In genomic region chr18:13381331-13381730, GRCh38 we compare ENCODE assay signal across 9 cellular contexts.
DNase-seq lines count a peak whose midpoint lies in the region; ATAC-seq and TF ChIP-seq lines count a peak whose summit lies in the region.
"Had no signal": no experiment of that assay in that cellular context is flagged by ENCODE, and none has a peak within 500 bp of the region (broad histone marks: within the 10 kb centered on the region; RNA-seq: fewer than 3 reads in every experiment).

No MANE protein-coding gene starts in this region.

- H3K4me3 ChIP-seq in gastroesophageal sphincter (peak overlapping the region in 1 of 2 donors; percentile 35), skeletal muscle tissue (ENCODE audit: low read length in 3 of 3) (peak overlapping the region; percentile 26 to 53 (median 34))

- TF ChIP-seq EP300 in gastroesophageal sphincter (IDR thresholded peaks at IDR 0.05), result no peak

- H3K27ac ChIP-seq in gastroesophageal sphincter (peak overlapping the region; percentile 76 to 86 (median 82)), skeletal muscle tissue (ENCODE audit: low read depth, low read length) (peak overlapping the region; percentile 82)

- H3K9ac ChIP-seq in skeletal muscle tissue (ENCODE audit: low read depth in 1 of 3, low read length in 3 of 3), result peak overlapping the region in 1 of 3 donors; percentile 41

- POLR2A ChIA-PET in activated CD4-positive, alpha-beta memory T cell treated with anti-CD3 and anti-CD28 coated beads, Interleukin-2, amount 10 ng/mL, durations not matched to agents 7 days and 5 days (lab: Charles Lee), result interaction anchor here (0.7 to 1.1 kb wide), 3 partner anchors 116 to 187 kb away, joined by 3 to 4 read pairs (median 3); no protein-coding TSS in a partner anchor

- H3K36me3 Mint-ChIP-seq in activated CD4-positive, alpha-beta memory T cell treated with anti-CD3 and anti-CD28 coated beads, Interleukin-2, amount 10 ng/mL, durations not matched to agents 7 days and 5 days (ENCODE audit: low read depth), result no peaks in the 10 kb centered on the region

- no peak for ATAC-seq in gastroesophageal sphincter

- no peaks in the 10 kb centered on the region for H3K27me3 ChIP-seq in gastroesophageal sphincter
- H3K27me3 ChIP-seq in skeletal muscle tissue (ENCODE audit: control insufficient read depth in 3 of 3, insufficient read depth in 3 of 3, low read length in 3 of 3), result no peaks in the 10 kb centered on the region

- H3K9me3 Mint-ChIP-seq in activated CD4-positive, alpha-beta memory T cell treated with anti-CD3 and anti-CD28 coated beads, Interleukin-2, amount 10 ng/mL, durations not matched to agents 7 days and 5 days, result no peaks in the 10 kb centered on the region

- TF ChIP-seq POLR2A in gastroesophageal sphincter (IDR thresholded peaks at IDR 0.05), result no peak

- WGBS in gastroesophageal sphincter (ENCODE audit: low coverage in 1 of 2), 2 donors, result 57% methylated on average over 6 of the region's 9 CpGs; no CpG with 5 or more reads in 1 of the 2 donors

- H3K36me3 ChIP-seq in gastroesophageal sphincter (no peaks in the 10 kb centered on the region), skeletal muscle tissue (ENCODE audit: control insufficient read depth in 3 of 3, insufficient read depth in 3 of 3, low read length in 3 of 3) (no peaks in the 10 kb centered on the region)

- H3K4me1 ChIP-seq in gastroesophageal sphincter (peaks cover 3 to 79% (median 36%) of the 10 kb centered on the region in 3 donors), skeletal muscle tissue (ENCODE audit: control insufficient read depth in 3 of 3, insufficient read depth in 3 of 3, low read length in 3 of 3) (peaks cover 37 to 66% (median 61%) of the 10 kb centered on the region in 3 donors)

- H3K9me3 ChIP-seq in gastroesophageal sphincter (no peaks in the 10 kb centered on the region), skeletal muscle tissue (ENCODE audit: control insufficient read depth in 3 of 3, low read length in 3 of 3) (no peaks in the 10 kb centered on the region)

- H3K4me3 Mint-ChIP-seq in activated CD4-positive, alpha-beta memory T cell treated with anti-CD3 and anti-CD28 coated beads, Interleukin-2, amount 10 ng/mL, durations not matched to agents 7 days and 5 days, result peak overlapping the region; percentile 72

- peak overlapping the region; percentile 81 for H3K27ac Mint-ChIP-seq in activated CD4-positive, alpha-beta memory T cell treated with anti-CD3 and anti-CD28 coated beads, Interleukin-2, amount 10 ng/mL, durations not matched to agents 7 days and 5 days

- CTCF ChIA-PET in activated CD4-positive, alpha-beta memory T cell treated with anti-CD3 and anti-CD28 coated beads, Interleukin-2, amount 10 ng/mL, durations not matched to agents 7 days and 5 days (lab: Charles Lee), result no interaction called here

- peak; percentile 43 for DNase-seq in GM20000 (ENCODE audit: low spot score)
- DNase-seq in activated CD4-positive, alpha-beta memory T cell treated with anti-CD3 and anti-CD28 coated beads, Interleukin-2, amount 10 ng/mL, durations not matched to agents 7 days and 5 days, result no peak
- DNase-seq in NCI-H1694 treated with DMSO at 0.1 percent for 48 hours (lab: John Stamatoyannopoulos, UW), result no peak
- DNase-seq in kidney glomerular epithelial cell (lab: John Stamatoyannopoulos, UW), result no peak
- no peak for DNase-seq in inferior parietal cortex (ENCODE audit: extremely low spot score)
- no peak for DNase-seq in NK-92 (lab: John Stamatoyannopoulos, UW; ENCODE audit: unreplicated experiment)
- DNase-seq: activated CD4-positive, CD25-positive, alpha-beta regulatory T cell had no signal

- TF ChIP-seq CTCF in GM20000 (IDR thresholded peaks at IDR 0.05; ENCODE audit: extremely low read depth, missing control alignments) (no peak), gastroesophageal sphincter (IDR thresholded peaks at IDR 0.05) (no peak)

- H3K4me1 Mint-ChIP-seq in activated CD4-positive, alpha-beta memory T cell treated with anti-CD3 and anti-CD28 coated beads, Interleukin-2, amount 10 ng/mL, durations not matched to agents 7 days and 5 days, result peaks cover 60% of the 10 kb centered on the region

- no peaks in the 10 kb centered on the region for H3K27me3 Mint-ChIP-seq in activated CD4-positive, alpha-beta memory T cell treated with anti-CD3 and anti-CD28 coated beads, Interleukin-2, amount 10 ng/mL, durations not matched to agents 7 days and 5 days
